Comparison of ENCODE assay signal across 12 cellular contexts in genomic region chr7:116097365-116098009, GRCh38.
DNase-seq lines count a peak whose midpoint lies in the region; ATAC-seq, FAIRE-seq and TF ChIP-seq lines count a peak whose summit lies in the region.
"Had no signal": no experiment of that assay in that cellular context is flagged by ENCODE, and none has a peak within 500 bp of the region (broad histone marks: within the 10 kb centered on the region; RNA-seq: fewer than 3 reads in every experiment).

No MANE protein-coding gene starts in this region.

- ATAC-seq in GM18909 (IDR thresholded peaks at IDR 0.05; ENCODE audit: poor library complexity, unreplicated experiment) (no peak), HG03571 (IDR thresholded peaks at IDR 0.05; ENCODE audit: unreplicated experiment) (no peak)

- no peaks in the 10 kb centered on the region for H3K4me1 ChIP-seq in cardiac muscle cell (ENCODE audit: low read depth)

- H3K36me3 ChIP-seq in cardiac muscle cell = no peaks in the 10 kb centered on the region

- DNase-seq in cardiac muscle cell (ENCODE audit: low read depth in 1 of 2, low spot score in 1 of 2) (peak in 1 of 2 donors; percentile 61), cardiac septum (ENCODE audit: low spot score) (no peak), RCC 7860 (ENCODE audit: low spot score) (peak; percentile 95), fibroblast of villous mesenchyme (ENCODE audit: low read depth) (peak; percentile 49), NCI-H1436 treated with DMSO at 0.1 percent for 48 hours (lab: John Stamatoyannopoulos, UW) (no peak), GM19240 (ENCODE audit: insufficient read length, low spot score) (no peak)
- DNase-seq: CD4-positive, CD25-positive, alpha-beta regulatory T cell; hippocampal formation; NCI-H774; stimulated activated CD4-positive, alpha-beta T cell treated with anti-CD3 and anti-CD28 coated beads, Interleukin-15, amount 100 ng/mL, for 24 hours had no signal

- H3K4me3 ChIP-seq in cardiac muscle cell = no peak overlapping the region
- H3K4me3 ChIP-seq in fibroblast of villous mesenchyme (ENCODE audit: low read depth, low read length) = no peak overlapping the region

- intact Hi-C loops in cardiac septum (cut with DNase I) = no loop called here

- no peaks in the 10 kb centered on the region for H3K9me3 ChIP-seq in cardiac muscle cell (ENCODE audit: low read depth)

- TF ChIP-seq CTCF in cardiac muscle cell (IDR thresholded peaks at IDR 0.05; ENCODE audit: low read depth, low read length) = peak; percentile 20
- TF ChIP-seq CTCF in fibroblast of villous mesenchyme (IDR thresholded peaks at IDR 0.05; ENCODE audit: insufficient read depth, low read depth, low read length) = peak; percentile 32

- H3K27ac ChIP-seq in cardiac muscle cell = no peak overlapping the region

- no peaks in the 10 kb centered on the region for H3K27me3 ChIP-seq in cardiac muscle cell

- FAIRE-seq in RCC 7860 (lab: Jason Lieb, UNC) = peak; percentile 94

Comparison
In these comparisons a context has a peak if more than half of its experiments do, and no peak if none do; other contexts are left out.
1. DNase-seq: peak in RCC 7860 (single experiment) and fibroblast of villous mesenchyme (single experiment); none in cardiac septum (single experiment), NCI-H1436 treated with DMSO at 0.1 percent for 48 hours (single experiment) and GM19240 (single experiment).